Comparison of ENCODE assay signal across 9 cellular contexts in genomic region chr19:16262618-16263017, GRCh38.
DNase-seq lines count a peak whose midpoint lies in the region; ATAC-seq and TF ChIP-seq lines count a peak whose summit lies in the region.
"Had no signal": no experiment of that assay in that cellular context is flagged by ENCODE, and none has a peak within 500 bp of the region (broad histone marks: within the 10 kb centered on the region; RNA-seq: fewer than 3 reads in every experiment).

No MANE protein-coding gene starts in this region.

- H3K18ac ChIP-seq in mesendoderm (ENCODE audit: low read length), result no peak overlapping the region

- in situ Hi-C loops in ACHN (cut with HindIII; ENCODE audit: low pct_ligation_motif_present, low pct_unique_long_range_greater_than_20kb, low sequenced_read_pairs), result no loop called here

- H3K36me3 Mint-ChIP-seq in CD4-positive, CD25-positive, alpha-beta regulatory T cell, result no peaks in the 10 kb centered on the region
- no peaks in the 10 kb centered on the region for H3K36me3 Mint-ChIP-seq in activated B cell treated with CpG ODN at 0.5 μM for 24 hours (ENCODE audit: low read depth)
- no peaks in the 10 kb centered on the region for H3K36me3 Mint-ChIP-seq in activated T-helper 2 cell treated with anti-CD3 and anti-CD28 coated beads, Interferon-gamma antibody, Interleukin-2, Interleukin-4, amounts not matched to agents 10 μg/mL and 5 μg/mL and 100 μg/mL, durations not matched to agents 14 hours and 24 hours and 36 hours (ENCODE audit: low read depth)

- H3K4ac ChIP-seq in mesendoderm (ENCODE audit: low read depth, low read length), result no peak overlapping the region

- peaks cover 10% of the 10 kb centered on the region for H3K27me3 Mint-ChIP-seq in CD4-positive, CD25-positive, alpha-beta regulatory T cell
- H3K27me3 Mint-ChIP-seq in activated B cell treated with CpG ODN at 0.5 μM for 24 hours, result no peaks in the 10 kb centered on the region
- peaks cover 22% of the 10 kb centered on the region for H3K27me3 Mint-ChIP-seq in activated T-helper 2 cell treated with anti-CD3 and anti-CD28 coated beads, Interferon-gamma antibody, Interleukin-2, Interleukin-4, amounts not matched to agents 10 μg/mL and 5 μg/mL and 100 μg/mL, durations not matched to agents 14 hours and 24 hours and 36 hours (ENCODE audit: low read depth)

- H3K79me2 ChIP-seq in mesendoderm (ENCODE audit: control insufficient read depth, insufficient read depth, low read length), result no peaks in the 10 kb centered on the region

- H3K27me3 ChIP-seq in CD4-positive, CD25-positive, alpha-beta regulatory T cell (ENCODE audit: control insufficient read depth, insufficient read depth, low read length), result no peaks in the 10 kb centered on the region
- no peaks in the 10 kb centered on the region for H3K27me3 ChIP-seq in mesendoderm (ENCODE audit: insufficient read depth, low read length, poor library complexity)

- no peak overlapping the region for H4K8ac ChIP-seq in mesendoderm (ENCODE audit: low read depth, low read length)

- H3K4me1 ChIP-seq in CD4-positive, CD25-positive, alpha-beta regulatory T cell (ENCODE audit: control insufficient read depth, insufficient read depth, low read length, poor library complexity, severe bottlenecking), result peaks cover 62% of the 10 kb centered on the region
- H3K4me1 ChIP-seq in HEK293 (ENCODE audit: control insufficient read depth, insufficient read depth, low read length) (no peaks in the 10 kb centered on the region), mesendoderm (ENCODE audit: control insufficient read depth, low read depth, low read length) (no peaks in the 10 kb centered on the region)

- peaks cover 0 to 2% (median 0%) of the 10 kb centered on the region in 7 donors for H3K9me3 Mint-ChIP-seq in CD4-positive, CD25-positive, alpha-beta regulatory T cell
- H3K9me3 Mint-ChIP-seq in activated B cell treated with CpG ODN at 0.5 μM for 24 hours, result no peaks in the 10 kb centered on the region
- H3K9me3 Mint-ChIP-seq in activated T-helper 2 cell treated with anti-CD3 and anti-CD28 coated beads, Interferon-gamma antibody, Interleukin-2, Interleukin-4, amounts not matched to agents 10 μg/mL and 5 μg/mL and 100 μg/mL, durations not matched to agents 14 hours and 24 hours and 36 hours, result no peaks in the 10 kb centered on the region

- no peak overlapping the region for H3K27ac ChIP-seq in CD4-positive, CD25-positive, alpha-beta regulatory T cell (ENCODE audit: insufficient read depth, low read length, poor library complexity, severe bottlenecking)
- H3K27ac ChIP-seq in HEK293 (ENCODE audit: extremely low read depth, low read depth, low read length), result no peak overlapping the region
- H3K27ac ChIP-seq in mesendoderm (ENCODE audit: low read depth, low read length), result no peak overlapping the region
- H3K27ac ChIP-seq: epithelial cell of prostate had no signal

- DNase-seq in CD4-positive, CD25-positive, alpha-beta regulatory T cell, result no peak
- DNase-seq in activated B cell treated with CpG ODN at 0.5 μM for 24 hours (no peak), mesendoderm (peak; percentile 21), ACHN (no peak)
- DNase-seq in NK-92 treated with Interleukin-12 subunit alpha and Interleukin-12 subunit beta, amount 100 ng/mL, for 24 hours (lab: John Stamatoyannopoulos, UW), result no peak
- no peak for DNase-seq in activated T-helper 2 cell treated with anti-CD3 and anti-CD28 coated beads, Interferon-gamma antibody, Interleukin-2, Interleukin-4, amounts not matched to agents 10 μg/mL and 5 μg/mL and 100 μg/mL, durations not matched to agents 14 hours and 24 hours and 36 hours (ENCODE audit: low spot score)

- H4K5ac ChIP-seq in mesendoderm (ENCODE audit: low read length), result no peak overlapping the region

- intact Hi-C loops in activated B cell treated with CpG ODN at 0.5 μM for 24 hours (cut with micrococcal nuclease), result loop anchor here (2.0 to 5.0 kb wide), 3 partner anchors 14 to 325 kb away; partner anchors contain the start of gene HSH2D
- intact Hi-C loops in activated T-helper 2 cell treated with anti-CD3 and anti-CD28 coated beads, Interferon-gamma antibody, Interleukin-2, Interleukin-4, amounts not matched to agents 10 μg/mL and 5 μg/mL and 100 μg/mL, durations not matched to agents 14 hours and 24 hours and 36 hours (cut with micrococcal nuclease), result no loop called here

- H3K56ac ChIP-seq in mesendoderm (ENCODE audit: low read length), result no peak overlapping the region

- no peak overlapping the region for H2BK120ac ChIP-seq in mesendoderm (ENCODE audit: low read depth, low read length)

- no peaks in the 10 kb centered on the region for H3K79me1 ChIP-seq in mesendoderm (ENCODE audit: low read length)

- CTCF ChIA-PET in HEK293 (lab: Yijun Ruan, JAX), result interaction anchor here (0.8 kb wide), 1 partner anchor 633 kb away, joined by 3 read pairs; no protein-coding TSS in a partner anchor
- CTCF ChIA-PET in activated B cell treated with CpG ODN at 0.5 μM for 24 hours (lab: Charles Lee), result interaction anchor here (1.0 to 5.1 kb wide), 4 partner anchors 15 to 155 kb away, joined by 3 to 16 read pairs (median 4); no protein-coding TSS in a partner anchor

- H3K9me3 ChIP-seq in CD4-positive, CD25-positive, alpha-beta regulatory T cell (ENCODE audit: control insufficient read depth in 2 of 2, low read length in 2 of 2), result no peaks in the 10 kb centered on the region
- H3K9me3 ChIP-seq in HEK293 (ENCODE audit: control insufficient read depth, insufficient read depth, low read depth, low read length), result no peaks in the 10 kb centered on the region

- H2BK5ac ChIP-seq in mesendoderm (ENCODE audit: low read length), result no peak overlapping the region

- WGBS in mesendoderm (ENCODE audit: extremely low coverage, insufficient coverage, low lambda C conversion rate), result no CpG with 5 or more reads among the region's 8 CpGs

- no peak for ATAC-seq in CD4-positive, CD25-positive, alpha-beta regulatory T cell (ENCODE audit: low read depth in 2 of 2)
- ATAC-seq in activated B cell treated with CpG ODN at 0.5 μM for 24 hours (ENCODE audit: low read depth) (no peak), HG03108 (IDR thresholded peaks at IDR 0.05; ENCODE audit: unreplicated experiment) (no peak)

- H3K9ac ChIP-seq in mesendoderm (ENCODE audit: low read length), result no peak overlapping the region

- no peak for TF ChIP-seq CTCF in HEK293 (tag by site-specific recombination; IDR thresholded peaks at IDR 0.05)
- TF ChIP-seq CTCF in activated B cell treated with CpG ODN at 0.5 μM for 24 hours (IDR thresholded peaks at IDR 0.05), result no peak

- H3K23ac ChIP-seq in mesendoderm (ENCODE audit: low read length), result no peak overlapping the region

- H3K27ac Mint-ChIP-seq in CD4-positive, CD25-positive, alpha-beta regulatory T cell, result peak overlapping the region; percentile 92 to 95 (median 94)
- peak overlapping the region; percentile 93 for H3K27ac Mint-ChIP-seq in activated B cell treated with CpG ODN at 0.5 μM for 24 hours
- no peak overlapping the region for H3K27ac Mint-ChIP-seq in activated T-helper 2 cell treated with anti-CD3 and anti-CD28 coated beads, Interferon-gamma antibody, Interleukin-2, Interleukin-4, amounts not matched to agents 10 μg/mL and 5 μg/mL and 100 μg/mL, durations not matched to agents 14 hours and 24 hours and 36 hours

- no peak overlapping the region for H3K4me3 ChIP-seq in CD4-positive, CD25-positive, alpha-beta regulatory T cell (ENCODE audit: low read depth, low read length)
- H3K4me3 ChIP-seq in HEK293 (ENCODE audit: low read depth, low read length) (no peak overlapping the region), mesendoderm (ENCODE audit: low read length) (no peak overlapping the region)

- H2AK5ac ChIP-seq in mesendoderm (ENCODE audit: low read length), result no peak overlapping the region

- peak overlapping the region in 3 of 4 donors; percentile 47 to 74 (median 72) for H3K4me3 Mint-ChIP-seq in CD4-positive, CD25-positive, alpha-beta regulatory T cell
- H3K4me3 Mint-ChIP-seq in activated B cell treated with CpG ODN at 0.5 μM for 24 hours, result peak overlapping the region; percentile 67
- no peak overlapping the region for H3K4me3 Mint-ChIP-seq in activated T-helper 2 cell treated with anti-CD3 and anti-CD28 coated beads, Interferon-gamma antibody, Interleukin-2, Interleukin-4, amounts not matched to agents 10 μg/mL and 5 μg/mL and 100 μg/mL, durations not matched to agents 14 hours and 24 hours and 36 hours (ENCODE audit: low read depth)

- no peaks in the 10 kb centered on the region for H3K36me3 ChIP-seq in CD4-positive, CD25-positive, alpha-beta regulatory T cell (ENCODE audit: control insufficient read depth, insufficient read depth, low read length)
- H3K36me3 ChIP-seq in HEK293 (ENCODE audit: control insufficient read depth in 2 of 2, insufficient read depth in 1 of 2, low read length in 2 of 2) (no peaks in the 10 kb centered on the region), mesendoderm (ENCODE audit: control insufficient read depth, insufficient read depth, low read length) (no peaks in the 10 kb centered on the region)

- POLR2A ChIA-PET in HEK293 (lab: Yijun Ruan, JAX) (no interaction called here), activated B cell treated with CpG ODN at 0.5 μM for 24 hours (lab: Charles Lee) (interaction anchor here (0.6 to 14.3 kb wide), 26 partner anchors 9 to 324 kb away, joined by 3 to 445 read pairs (median 6); partner anchors contain the start of genes AP1M1 and KLF2)

- peaks cover 5 to 74% (median 46%) of the 10 kb centered on the region in 4 donors for H3K4me1 Mint-ChIP-seq in CD4-positive, CD25-positive, alpha-beta regulatory T cell
- H3K4me1 Mint-ChIP-seq in activated B cell treated with CpG ODN at 0.5 μM for 24 hours, result peaks cover 82% of the 10 kb centered on the region
- peaks cover 51% of the 10 kb centered on the region for H3K4me1 Mint-ChIP-seq in activated T-helper 2 cell treated with anti-CD3 and anti-CD28 coated beads, Interferon-gamma antibody, Interleukin-2, Interleukin-4, amounts not matched to agents 10 μg/mL and 5 μg/mL and 100 μg/mL, durations not matched to agents 14 hours and 24 hours and 36 hours (ENCODE audit: low read depth)

- no peak overlapping the region for H3K4me2 ChIP-seq in mesendoderm (ENCODE audit: low read length)

- no peak overlapping the region for H2BK15ac ChIP-seq in mesendoderm (replicated peaks; ENCODE audit: low read depth)

TF ChIP-seq in HEK293, 187 proteins besides CTCF, POLR2A, EP300 and RAD21:
- TF ChIP-seq ZNF792 (tag by site-specific recombination; IDR thresholded peaks at IDR 0.05) (no peak), ZEB2 (tag by site-specific recombination; IDR thresholded peaks at IDR 0.05) (0 out of 2 replicates have a peak, but pooled peaks have one; percentile 12)
